8 cellular contexts compared by ENCODE assay signal in genomic region chr12:64780220-64780530, GRCh38. TPM values are rescaled to one million over a fixed set of nuclear protein-coding genes. Genes with fewer than 3 reads are reported as not detected.
DNase-seq lines count a peak whose midpoint lies in the region; ATAC-seq and TF ChIP-seq lines count a peak whose summit lies in the region.

No MANE protein-coding gene starts in this region.

- H3K9me3 Mint-ChIP-seq in activated naive CD4-positive, alpha-beta T cell treated with anti-CD3 and anti-CD28 coated beads, Interleukin-2, amount 10 ng/mL, durations not matched to agents 7 days and 5 days, result peaks cover 9% of the 10 kb centered on the region
- peaks cover 13 to 15% of the 10 kb centered on the region in 2 donors for H3K9me3 Mint-ChIP-seq in activated naive CD4-positive, alpha-beta T cell treated with anti-CD3 and anti-CD28 coated beads, Interleukin-2, amount 50 U/mL, for 72 hours
- H3K9me3 Mint-ChIP-seq in activated T-helper 2 cell treated with anti-CD3 and anti-CD28 coated beads, Interferon-gamma antibody, Interleukin-2, Interleukin-4, amounts not matched to agents 10 μg/mL and 5 μg/mL and 100 μg/mL, durations not matched to agents 14 hours and 24 hours and 36 hours, result peaks cover 16% of the 10 kb centered on the region

- DNase-seq in activated naive CD4-positive, alpha-beta T cell treated with anti-CD3 and anti-CD28 coated beads, Interleukin-2, amount 10 ng/mL, durations not matched to agents 7 days and 5 days, result no peak
- DNase-seq in activated naive CD4-positive, alpha-beta T cell treated with anti-CD3 and anti-CD28 coated beads, Interleukin-2, amount 50 U/mL, for 72 hours (ENCODE audit: low spot score in 2 of 2), result no peak
- no peak for DNase-seq in activated T-helper 2 cell treated with anti-CD3 and anti-CD28 coated beads, Interferon-gamma antibody, Interleukin-2, Interleukin-4, amounts not matched to agents 10 μg/mL and 5 μg/mL and 100 μg/mL, durations not matched to agents 14 hours and 24 hours and 36 hours (ENCODE audit: low spot score)
- no peak for DNase-seq in lower lobe of right lung
- DNase-seq in transverse colon, result no peak
- no peak for DNase-seq in SIG-M5 treated with dmso at 0.1 percent for 504 hours (lab: John Stamatoyannopoulos, UW; ENCODE audit: unreplicated experiment)
- DNase-seq in NCI-H748 (lab: John Stamatoyannopoulos, UW; ENCODE audit: unreplicated experiment), result no peak

- peaks cover 11% of the 10 kb centered on the region for H3K36me3 Mint-ChIP-seq in activated naive CD4-positive, alpha-beta T cell treated with anti-CD3 and anti-CD28 coated beads, Interleukin-2, amount 10 ng/mL, durations not matched to agents 7 days and 5 days
- H3K36me3 Mint-ChIP-seq in activated naive CD4-positive, alpha-beta T cell treated with anti-CD3 and anti-CD28 coated beads, Interleukin-2, amount 50 U/mL, for 72 hours, result peaks cover 19 to 33% of the 10 kb centered on the region in 2 donors
- peaks cover 2% of the 10 kb centered on the region for H3K36me3 Mint-ChIP-seq in activated T-helper 2 cell treated with anti-CD3 and anti-CD28 coated beads, Interferon-gamma antibody, Interleukin-2, Interleukin-4, amounts not matched to agents 10 μg/mL and 5 μg/mL and 100 μg/mL, durations not matched to agents 14 hours and 24 hours and 36 hours (ENCODE audit: low read depth)

- no peak overlapping the region for H3K27ac Mint-ChIP-seq in activated naive CD4-positive, alpha-beta T cell treated with anti-CD3 and anti-CD28 coated beads, Interleukin-2, amount 10 ng/mL, durations not matched to agents 7 days and 5 days
- no peak overlapping the region for H3K27ac Mint-ChIP-seq in activated naive CD4-positive, alpha-beta T cell treated with anti-CD3 and anti-CD28 coated beads, Interleukin-2, amount 50 U/mL, for 72 hours
- H3K27ac Mint-ChIP-seq in activated T-helper 2 cell treated with anti-CD3 and anti-CD28 coated beads, Interferon-gamma antibody, Interleukin-2, Interleukin-4, amounts not matched to agents 10 μg/mL and 5 μg/mL and 100 μg/mL, durations not matched to agents 14 hours and 24 hours and 36 hours, result no peak overlapping the region

- TF ChIP-seq POLR2A in transverse colon (IDR thresholded peaks at IDR 0.05), result no peak

- CTCF ChIA-PET in activated naive CD4-positive, alpha-beta T cell treated with anti-CD3 and anti-CD28 coated beads, Interleukin-2, amount 10 ng/mL, durations not matched to agents 7 days and 5 days (lab: Charles Lee), result interaction anchor here (1.1 to 1.3 kb wide), 3 partner anchors 10 to 37 kb away, joined by 3 to 4 read pairs (median 4); partner anchors contain the start of gene GNS

- peaks cover 89% of the 10 kb centered on the region for H3K27me3 Mint-ChIP-seq in activated naive CD4-positive, alpha-beta T cell treated with anti-CD3 and anti-CD28 coated beads, Interleukin-2, amount 10 ng/mL, durations not matched to agents 7 days and 5 days
- peaks cover 79% of the 10 kb centered on the region for H3K27me3 Mint-ChIP-seq in activated T-helper 2 cell treated with anti-CD3 and anti-CD28 coated beads, Interferon-gamma antibody, Interleukin-2, Interleukin-4, amounts not matched to agents 10 μg/mL and 5 μg/mL and 100 μg/mL, durations not matched to agents 14 hours and 24 hours and 36 hours (ENCODE audit: low read depth)

- H3K4me3 Mint-ChIP-seq in activated naive CD4-positive, alpha-beta T cell treated with anti-CD3 and anti-CD28 coated beads, Interleukin-2, amount 10 ng/mL, durations not matched to agents 7 days and 5 days, result peak overlapping the region; percentile 57
- H3K4me3 Mint-ChIP-seq in activated T-helper 2 cell treated with anti-CD3 and anti-CD28 coated beads, Interferon-gamma antibody, Interleukin-2, Interleukin-4, amounts not matched to agents 10 μg/mL and 5 μg/mL and 100 μg/mL, durations not matched to agents 14 hours and 24 hours and 36 hours (ENCODE audit: low read depth), result peak overlapping the region; percentile 58

- peaks cover 20% of the 10 kb centered on the region for H3K4me1 Mint-ChIP-seq in activated naive CD4-positive, alpha-beta T cell treated with anti-CD3 and anti-CD28 coated beads, Interleukin-2, amount 10 ng/mL, durations not matched to agents 7 days and 5 days
- H3K4me1 Mint-ChIP-seq in activated T-helper 2 cell treated with anti-CD3 and anti-CD28 coated beads, Interferon-gamma antibody, Interleukin-2, Interleukin-4, amounts not matched to agents 10 μg/mL and 5 μg/mL and 100 μg/mL, durations not matched to agents 14 hours and 24 hours and 36 hours (ENCODE audit: low read depth), result peaks cover 13% of the 10 kb centered on the region

- H3K36me3 ChIP-seq in lower lobe of right lung (no peaks in the 10 kb centered on the region), transverse colon (no peaks in the 10 kb centered on the region)

- peak overlapping the region; percentile 77 for H3K27ac ChIP-seq in lower lobe of right lung
- H3K27ac ChIP-seq in transverse colon, result peak overlapping the region; percentile 65 to 81 (median 76)

- in situ Hi-C loops in transverse colon (cut with MboI; ENCODE audit: low pct_ligation_motif_present in 1 of 4, low pct_unique_long_range_greater_than_20kb in 1 of 4, low sequenced_read_pairs in 3 of 4), result no loop called here

- ATAC-seq in activated naive CD4-positive, alpha-beta T cell treated with anti-CD3 and anti-CD28 coated beads, Interleukin-2, amount 50 U/mL, for 72 hours, result no peak
- ATAC-seq in lower lobe of right lung, result no peak
- ATAC-seq in HG03565 (IDR thresholded peaks at IDR 0.05; ENCODE audit: unreplicated experiment), result no peak

- TF ChIP-seq EP300 in transverse colon (IDR thresholded peaks at IDR 0.05; ENCODE audit: low read depth), result no peak

- H3K4me3 ChIP-seq in lower lobe of right lung (peak overlapping the region; percentile 69), transverse colon (peak overlapping the region; percentile 36 to 83 (median 63))

- TF ChIP-seq CTCF in lower lobe of right lung (IDR thresholded peaks at IDR 0.05), result no peak
- TF ChIP-seq CTCF in transverse colon (IDR thresholded peaks at IDR 0.05), result no peak

- peaks cover 9% of the 10 kb centered on the region for H3K9me3 ChIP-seq in lower lobe of right lung
- peaks cover 7 to 10% of the 10 kb centered on the region in 2 donors for H3K9me3 ChIP-seq in transverse colon

- H3K27me3 ChIP-seq in lower lobe of right lung (ENCODE audit: low read depth) (peaks cover 6% of the 10 kb centered on the region), transverse colon (peaks cover 44% of the 10 kb centered on the region)

- H3K4me1 ChIP-seq in lower lobe of right lung, result peaks cover 17% of the 10 kb centered on the region
- peaks cover 0 to 37% (median 21%) of the 10 kb centered on the region in 4 donors for H3K4me1 ChIP-seq in transverse colon

- intact Hi-C loops in activated T-helper 2 cell treated with anti-CD3 and anti-CD28 coated beads, Interferon-gamma antibody, Interleukin-2, Interleukin-4, amounts not matched to agents 10 μg/mL and 5 μg/mL and 100 μg/mL, durations not matched to agents 14 hours and 24 hours and 36 hours (cut with micrococcal nuclease), result loop anchor here (5.0 kb wide), 1 partner anchor 47 kb away; no protein-coding TSS in a partner anchor
- intact Hi-C loops in lower lobe of right lung (cut with DNase I) (no loop called here), transverse colon (cut with DNase I; ENCODE audit: low total_unique reads) (no loop called here)

- WGBS in transverse colon (ENCODE audit: low coverage in 1 of 2), 2 donors, result 25% methylated on average over 14 of the region's 14 CpGs; no CpG with 5 or more reads in 1 of the 2 donors

RNA-seq across cellular contexts. Expression of gene GNS, which starts 21.0 kb away (rescaled TPM):
- total RNA-seq in activated naive CD4-positive, alpha-beta T cell treated with anti-CD3 and anti-CD28 coated beads, Interleukin-2, amount 50 U/mL, for 72 hours, result 10 to 100 TPM; 21.5 to 26.8 TPM
- 33.9 and 38.2 TPM in 2 replicates for total RNA-seq in activated T-helper 2 cell treated with anti-CD3 and anti-CD28 coated beads, Interferon-gamma antibody, Interleukin-2, Interleukin-4, amounts not matched to agents 10 μg/mL and 5 μg/mL and 100 μg/mL, durations not matched to agents 14 hours and 24 hours and 36 hours
- total RNA-seq in lower lobe of right lung (199 TPM), transverse colon (10 to 100 TPM; 22.3 to 67.0 (median 48.3) TPM)

RNA-seq across cellular contexts. Expression of gene TBC1D30, which starts 44.3 kb away (rescaled TPM):
- total RNA-seq in activated naive CD4-positive, alpha-beta T cell treated with anti-CD3 and anti-CD28 coated beads, Interleukin-2, amount 50 U/mL, for 72 hours, result under 1 TPM; 0.27 to 0.41 TPM
- 0.84 and 0.90 TPM in 2 replicates for total RNA-seq in activated T-helper 2 cell treated with anti-CD3 and anti-CD28 coated beads, Interferon-gamma antibody, Interleukin-2, Interleukin-4, amounts not matched to agents 10 μg/mL and 5 μg/mL and 100 μg/mL, durations not matched to agents 14 hours and 24 hours and 36 hours
- total RNA-seq in lower lobe of right lung, result 11.5 TPM
- 1 to 10 TPM in 3 of 4 donors, under 1 TPM in 1; 0.37 to 9.4 (median 6.5) TPM for total RNA-seq in transverse colon
